ENCODE assay signal across 15 cellular contexts in the genomic region with DNA sequence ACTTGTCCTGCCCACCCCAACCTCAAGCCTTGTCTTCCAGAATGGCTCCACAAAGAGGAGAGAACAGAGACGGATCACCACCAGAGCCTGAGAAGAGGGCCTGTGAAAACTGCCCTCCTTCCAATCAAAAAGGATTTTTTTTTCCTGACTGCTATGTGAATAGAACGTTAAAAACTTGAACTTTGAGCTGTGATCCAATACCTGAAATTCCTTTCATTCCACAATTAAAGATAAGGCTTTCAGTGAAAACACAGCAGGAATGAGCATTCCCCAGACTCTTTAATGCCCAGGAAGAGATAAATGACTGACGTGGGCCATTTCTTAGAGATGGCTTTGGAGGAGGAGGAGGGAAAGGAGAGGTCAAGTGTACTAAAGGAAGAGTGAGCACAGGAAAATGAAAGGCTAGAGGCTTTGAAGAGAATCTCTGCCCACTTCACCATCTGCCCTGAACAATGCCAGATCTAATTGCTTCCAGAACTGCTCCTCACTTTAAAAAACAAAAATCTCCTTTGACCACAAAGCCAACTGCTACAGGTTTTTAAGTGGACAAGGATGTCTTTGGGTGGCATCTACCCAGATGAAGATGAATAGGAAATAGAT.
DNase-seq lines count a peak whose midpoint lies in the region; ATAC-seq and TF ChIP-seq lines count a peak whose summit lies in the region.
"Had no signal": no experiment of that assay in that cellular context is flagged by ENCODE, and none has a peak within 500 bp of the region (broad histone marks: within the 10 kb centered on the region; RNA-seq: fewer than 3 reads in every experiment).

No MANE protein-coding gene starts in this region.

- H3K27me3 Mint-ChIP-seq in activated T-helper 17 cell treated with anti-CD3 and anti-CD28 coated beads, Interleukin-2, amount 50 U/mL, for 72 hours, result no peaks in the 10 kb centered on the region
- H3K27me3 Mint-ChIP-seq: activated CD4-positive, alpha-beta memory T cell treated with anti-CD3 and anti-CD28 coated beads for 36 hours; B cell had no signal

- H3K36me3 Mint-ChIP-seq in activated T-helper 17 cell treated with anti-CD3 and anti-CD28 coated beads, Interleukin-2, amount 50 U/mL, for 72 hours (ENCODE audit: low read depth), result no peaks in the 10 kb centered on the region
- H3K36me3 Mint-ChIP-seq: activated CD4-positive, alpha-beta memory T cell treated with anti-CD3 and anti-CD28 coated beads for 36 hours; activated naive CD8-positive, alpha-beta T cell treated with anti-CD3 and anti-CD28 coated beads, Interleukin-2, amount 10 ng/mL, durations not matched to agents 7 days and 5 days had no signal

- H3K9ac ChIP-seq in HUES6 (ENCODE audit: low read length), result no peak overlapping the region

- no peaks in the 10 kb centered on the region for H3K9me3 Mint-ChIP-seq in activated T-helper 17 cell treated with anti-CD3 and anti-CD28 coated beads, Interleukin-2, amount 50 U/mL, for 72 hours
- H3K9me3 Mint-ChIP-seq: activated CD4-positive, alpha-beta memory T cell treated with anti-CD3 and anti-CD28 coated beads for 36 hours; activated naive CD8-positive, alpha-beta T cell treated with anti-CD3 and anti-CD28 coated beads, Interleukin-2, amount 10 ng/mL, durations not matched to agents 7 days and 5 days; neural crest cell had no signal

- H3K4me3 Mint-ChIP-seq in activated T-helper 17 cell treated with anti-CD3 and anti-CD28 coated beads, Interleukin-2, amount 50 U/mL, for 72 hours, result peak overlapping the region; percentile 49
- H3K4me3 Mint-ChIP-seq: activated CD4-positive, alpha-beta memory T cell treated with anti-CD3 and anti-CD28 coated beads for 36 hours; activated naive CD8-positive, alpha-beta T cell treated with anti-CD3 and anti-CD28 coated beads, Interleukin-2, amount 10 ng/mL, durations not matched to agents 7 days and 5 days; B cell; neural crest cell had no signal

- H3K27me3 ChIP-seq in HUES6 (ENCODE audit: control insufficient read depth, insufficient read depth, low read length) (no peaks in the 10 kb centered on the region), foreskin keratinocyte (no peaks in the 10 kb centered on the region)

- peak overlapping the region; percentile 76 for H3K27ac Mint-ChIP-seq in activated T-helper 17 cell treated with anti-CD3 and anti-CD28 coated beads, Interleukin-2, amount 50 U/mL, for 72 hours
- H3K27ac Mint-ChIP-seq: activated CD4-positive, alpha-beta memory T cell treated with anti-CD3 and anti-CD28 coated beads for 36 hours; activated naive CD8-positive, alpha-beta T cell treated with anti-CD3 and anti-CD28 coated beads, Interleukin-2, amount 10 ng/mL, durations not matched to agents 7 days and 5 days; B cell had no signal

- DNase-seq in ACHN (peak; percentile 57), left lobe of liver (ENCODE audit: low spot score) (no peak), foreskin keratinocyte (no peak), globus pallidus (ENCODE audit: low spot score) (no peak), C1 segment of cervical spinal cord (lab: John Stamatoyannopoulos, UW) (no peak)
- DNase-seq: activated CD4-positive, alpha-beta memory T cell treated with anti-CD3 and anti-CD28 coated beads for 36 hours; activated naive CD8-positive, alpha-beta T cell treated with anti-CD3 and anti-CD28 coated beads, Interleukin-2, amount 10 ng/mL, durations not matched to agents 7 days and 5 days; stimulated activated CD4-positive, alpha-beta T cell treated with anti-CD3 and anti-CD28 coated beads, Interleukin-4, amount 100 ng/mL, for 24 hours had no signal

- in situ Hi-C loops in ACHN (cut with HindIII; ENCODE audit: low pct_ligation_motif_present, low pct_unique_long_range_greater_than_20kb, low sequenced_read_pairs), result no loop called here

- H3K4me3 ChIP-seq in HUES6 (ENCODE audit: low read depth, low read length), result no peak overlapping the region
- H3K4me3 ChIP-seq: SK-N-MC had no signal

- H3K9me3 ChIP-seq in HUES6 (ENCODE audit: control insufficient read depth, insufficient read depth, low read depth, low read length), result no peaks in the 10 kb centered on the region

- H3K27ac ChIP-seq in HUES6 (ENCODE audit: low read depth, low read length) (peak overlapping the region; percentile 49; the same call in 1 of the 2 replicates), foreskin keratinocyte (no peak overlapping the region)
- H3K27ac ChIP-seq: HL-60, SK-N-MC had no signal

- H3K36me3 ChIP-seq in HUES6 (ENCODE audit: control insufficient read depth, insufficient read depth, low read length), result no peaks in the 10 kb centered on the region

- peaks cover 34% of the 10 kb centered on the region for H3K4me1 Mint-ChIP-seq in activated T-helper 17 cell treated with anti-CD3 and anti-CD28 coated beads, Interleukin-2, amount 50 U/mL, for 72 hours
- H3K4me1 Mint-ChIP-seq: activated naive CD8-positive, alpha-beta T cell treated with anti-CD3 and anti-CD28 coated beads, Interleukin-2, amount 10 ng/mL, durations not matched to agents 7 days and 5 days had no signal

- ATAC-seq in activated T-helper 17 cell treated with anti-CD3 and anti-CD28 coated beads, Interleukin-2, amount 50 U/mL, for 72 hours (replicated peaks), result no peak
- peak; percentile 81 for ATAC-seq in left lobe of liver
- ATAC-seq in GM21447 (IDR thresholded peaks at IDR 0.05; ENCODE audit: unreplicated experiment), result no peak
- no peak for ATAC-seq in foreskin keratinocyte

- H3K4me1 ChIP-seq in HUES6 (ENCODE audit: control insufficient read depth, insufficient read depth, low read length) (peaks cover 25% of the 10 kb centered on the region), foreskin keratinocyte (peaks cover 6% of the 10 kb centered on the region)

- no peak for TF ChIP-seq CTCF in foreskin keratinocyte (conservative IDR thresholded peaks at IDR 0.05)
